ENCODE assay signal across 27 cellular contexts in the genomic region with DNA sequence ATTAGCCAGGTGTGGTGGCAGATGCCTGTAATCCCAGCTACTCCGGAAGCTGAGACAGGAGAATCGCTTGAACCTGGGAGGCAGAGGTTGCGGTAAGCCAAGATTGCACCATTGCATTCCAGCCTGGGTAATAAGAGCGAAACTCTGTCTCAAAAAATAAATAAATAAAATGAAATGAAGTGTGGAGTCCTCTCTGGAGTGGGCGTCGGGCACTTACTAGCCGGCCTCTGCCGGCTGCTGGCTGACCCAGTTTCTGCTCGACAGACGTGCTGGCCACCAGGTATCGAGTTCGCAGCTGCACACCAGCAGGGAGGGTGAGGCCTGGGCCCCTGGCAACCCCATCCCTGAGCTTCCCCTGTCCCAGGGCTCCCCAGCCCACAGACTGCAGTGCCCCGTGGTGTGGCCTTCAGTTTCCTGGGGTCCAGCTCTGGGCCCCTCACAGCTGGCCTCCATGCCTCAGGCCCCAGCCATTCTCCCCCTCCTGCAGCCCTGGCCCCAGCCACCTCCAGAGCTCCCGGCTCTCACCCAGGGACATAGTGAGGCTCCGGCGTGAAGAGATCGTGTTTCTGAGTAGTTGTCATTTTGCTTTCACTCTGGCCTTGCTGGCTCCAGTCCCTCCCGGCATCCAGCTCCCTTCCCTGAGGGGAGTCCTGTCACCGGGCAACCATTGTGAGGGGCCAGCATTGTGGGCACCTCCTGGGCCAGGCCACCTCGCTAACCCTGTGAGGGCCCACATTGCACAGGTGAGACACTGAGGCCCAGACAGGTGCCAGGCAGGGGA. TPM values are rescaled to one million over a fixed set of nuclear protein-coding genes. Genes with fewer than 3 reads are reported as not detected.
DNase-seq lines count a peak whose midpoint lies in the region; ATAC-seq, FAIRE-seq and TF ChIP-seq lines count a peak whose summit lies in the region.
"Had no signal": no experiment of that assay in that cellular context is flagged by ENCODE, and none has a peak within 500 bp of the region (broad histone marks: within the 10 kb centered on the region; RNA-seq: fewer than 3 reads in every experiment).

No MANE protein-coding gene starts in this region.

- no peaks in the 10 kb centered on the region for H3K9me3 Mint-ChIP-seq in activated T-cell treated with anti-CD3 and anti-CD28 coated beads, Interleukin-2, amount 50 U/mL, for 24 hours
- H3K9me3 Mint-ChIP-seq: activated CD4-positive, alpha-beta T cell treated with anti-CD3 and anti-CD28 coated beads, Interleukin-2, amount 10 ng/mL, durations not matched to agents 7 days and 5 days; activated naive CD8-positive, alpha-beta T cell treated with anti-CD3 and anti-CD28 coated beads, Interleukin-2, amount 10 ng/mL, durations not matched to agents 7 days and 5 days; activated T-helper 2 cell treated with anti-CD3 and anti-CD28 coated beads, Interferon-gamma antibody, Interleukin-2, Interleukin-4, amounts not matched to agents 10 μg/mL and 5 μg/mL and 100 μg/mL, durations not matched to agents 14 hours and 24 hours and 36 hours; effector memory CD8-positive, alpha-beta T cell had no signal

- H3K4me3 Mint-ChIP-seq in activated T-cell treated with anti-CD3 and anti-CD28 coated beads, Interleukin-2, amount 50 U/mL, for 24 hours: no peak overlapping the region
- H3K4me3 Mint-ChIP-seq: activated CD4-positive, alpha-beta T cell treated with anti-CD3 and anti-CD28 coated beads, Interleukin-2, amount 10 ng/mL, durations not matched to agents 7 days and 5 days; activated naive CD8-positive, alpha-beta T cell treated with anti-CD3 and anti-CD28 coated beads, Interleukin-2, amount 10 ng/mL, durations not matched to agents 7 days and 5 days; effector memory CD8-positive, alpha-beta T cell had no signal

- no peak for TF ChIP-seq EP300 in HepG2 (IDR thresholded peaks at IDR 0.05; ENCODE audit: low read depth in 2 of 2, low read length in 2 of 2)
- no peak for TF ChIP-seq EP300 in HepG2 (CRISPR knock-in tag; IDR thresholded peaks at IDR 0.05; ENCODE audit: borderline replicate concordance)

- TF ChIP-seq POLR2A in HepG2 (IDR thresholded peaks at IDR 0.05; ENCODE audit: insufficient read depth in 1 of 2, low read depth in 2 of 2, low read length in 2 of 2): no peak

- H3K36me3 Mint-ChIP-seq in activated T-cell treated with anti-CD3 and anti-CD28 coated beads, Interleukin-2, amount 50 U/mL, for 24 hours (ENCODE audit: low read depth): peaks cover 21% of the 10 kb centered on the region

- peaks cover 16% of the 10 kb centered on the region for H3K79me2 ChIP-seq in HepG2 (ENCODE audit: insufficient read depth, low read length)

- no peak for TF ChIP-seq RAD21 in HepG2 (CRISPR knock-in tag; IDR thresholded peaks at IDR 0.05)

- peaks cover 19% of the 10 kb centered on the region for H4K20me1 ChIP-seq in HepG2 (ENCODE audit: insufficient read depth, low read length)

- WGBS in HepG2 (ENCODE audit: low lambda C conversion rate): 5% methylated on average over 15 of the region's 20 CpGs

- no peak overlapping the region for H2AFZ ChIP-seq in HepG2 (ENCODE audit: low read length)

- TF ChIP-seq CTCF in HepG2 (CRISPR knock-in tag; IDR thresholded peaks at IDR 0.05): no peak
- TF ChIP-seq CTCF in upper lobe of right lung (IDR thresholded peaks at IDR 0.05): no peak

- H3K36me3 ChIP-seq in HepG2 (replicated peaks in 1 of 2; ENCODE audit: control insufficient read depth in 1 of 2, insufficient read depth in 2 of 2, low read length in 2 of 2) (peaks cover 4 to 13% of the 10 kb centered on the region in 2 experiments; a peak in 4 of 5 replicates), upper lobe of right lung (peaks cover 17% of the 10 kb centered on the region)
- H3K36me3 ChIP-seq: uterus had no signal

- no TSS peak for BruUV-seq in HepG2 (replicated peaks; lab: Mats Ljungman, UMichigan)

- H3K27me3 ChIP-seq in HepG2 (ENCODE audit: control insufficient read depth in 1 of 2, insufficient read depth in 2 of 2, low read length in 2 of 2) (peaks cover 2 to 9% of the 10 kb centered on the region in 2 experiments; a peak in 2 of 5 replicates), upper lobe of right lung (no peaks in the 10 kb centered on the region)
- H3K27me3 ChIP-seq: body of pancreas, uterus had no signal

- H3K4me3 ChIP-seq in HepG2 (replicated peaks in 1 of 3; ENCODE audit: insufficient read depth in 1 of 3, low read depth in 2 of 3, low read length in 3 of 3) (peak overlapping the region; percentile 7 to 64 (median 18); a peak in 2 of 6 replicates), upper lobe of right lung (no peak overlapping the region)
- H3K4me3 ChIP-seq: A549, body of pancreas, GM12878, uterus had no signal

- intact Hi-C loops in HepG2 (cut with micrococcal nuclease; ENCODE audit: unreplicated experiment) (no loop called here), upper lobe of right lung (cut with DNase I) (no loop called here), sciatic nerve (cut with DNase I) (no loop called here)

- in situ Hi-C loops in HepG2 (cut with HindIII; ENCODE audit: extremely low pct_ligation_motif_present, low pct_unique_long_range_greater_than_20kb): no loop called here

- peak overlapping the region; percentile 7; the same call in 1 of the 2 replicates for H3K9ac ChIP-seq in HepG2 (ENCODE audit: insufficient read depth, low read depth, low read length)

- CTCF ChIA-PET in HepG2 (lab: Yijun Ruan, JAX; ENCODE audit: low intra/inter-chr PET ratio, low total read pairs): interaction anchor here (1.1 kb wide), 1 partner anchor 11 kb away, joined by 3 read pairs; no protein-coding TSS in a partner anchor

- no peak overlapping the region for H3K27ac ChIP-seq in HepG2 (ENCODE audit: extremely low read length, insufficient read depth, low read length)
- peak overlapping the region; percentile 63 for H3K27ac ChIP-seq in upper lobe of right lung
- H3K27ac ChIP-seq: A549, body of pancreas, HL-60, uterus had no signal

- peaks cover 14% of the 10 kb centered on the region for H3K4me1 Mint-ChIP-seq in activated T-cell treated with anti-CD3 and anti-CD28 coated beads, Interleukin-2, amount 50 U/mL, for 24 hours (ENCODE audit: low read depth)

- FAIRE-seq in HepG2 (lab: Jason Lieb, UNC): no peak
- FAIRE-seq: A549, GM12878 had no signal

- no peak for DNase-seq in activated T-cell treated with anti-CD3 and anti-CD28 coated beads, Interleukin-2, amount 50 U/mL, for 24 hours
- no peak for DNase-seq in activated T-cell treated with anti-CD3 and anti-CD28 coated beads, Interleukin-2, amount 50 U/mL, for 48 hours
- peak; percentile 31 for DNase-seq in NCI-H2196 treated with DMSO at 0.1 percent for 48 hours (lab: John Stamatoyannopoulos, UW; ENCODE audit: unreplicated experiment)
- no peak for DNase-seq in HepG2 (ENCODE audit: low spot score)
- DNase-seq in upper lobe of right lung: peak; percentile 86
- DNase-seq in sciatic nerve (ENCODE audit: low spot score): no peak
- DNase-seq in NCI-H82 (lab: John Stamatoyannopoulos, UW): no peak
- DNase-seq: activated CD4-positive, alpha-beta T cell treated with anti-CD3 and anti-CD28 coated beads, Interleukin-2, amount 10 ng/mL, durations not matched to agents 7 days and 5 days; activated naive CD8-positive, alpha-beta T cell treated with anti-CD3 and anti-CD28 coated beads, Interleukin-2, amount 10 ng/mL, durations not matched to agents 7 days and 5 days; body of pancreas; C1 segment of cervical spinal cord; effector memory CD8-positive, alpha-beta T cell; glutamatergic neuron; GOT3; left ventricle myocardium superior; NCI-H2029; NCI-H69; uterus had no signal

- ATAC-seq in HepG2 (peak; percentile 2; the same call in 2 of the 3 replicates), upper lobe of right lung (peak; percentile 73), sciatic nerve (no peak), GM21529 (IDR thresholded peaks at IDR 0.05; ENCODE audit: unreplicated experiment) (no peak)
- ATAC-seq: A549; body of pancreas; effector memory CD8-positive, alpha-beta T cell; GM12878; left ventricle myocardium superior had no signal

- no peaks in the 10 kb centered on the region for H3K27me3 Mint-ChIP-seq in activated T-cell treated with anti-CD3 and anti-CD28 coated beads, Interleukin-2, amount 50 U/mL, for 24 hours
- H3K27me3 Mint-ChIP-seq: activated CD4-positive, alpha-beta T cell treated with anti-CD3 and anti-CD28 coated beads, Interleukin-2, amount 10 ng/mL, durations not matched to agents 7 days and 5 days; activated naive CD8-positive, alpha-beta T cell treated with anti-CD3 and anti-CD28 coated beads, Interleukin-2, amount 10 ng/mL, durations not matched to agents 7 days and 5 days; effector memory CD8-positive, alpha-beta T cell had no signal

- peak overlapping the region; percentile 87 for H3K4me2 ChIP-seq in HepG2 (ENCODE audit: low read depth, low read length)
- H3K4me2 ChIP-seq: A549 had no signal

- peak overlapping the region; percentile 33 for H3K27ac Mint-ChIP-seq in activated T-cell treated with anti-CD3 and anti-CD28 coated beads, Interleukin-2, amount 50 U/mL, for 24 hours
- H3K27ac Mint-ChIP-seq: activated CD4-positive, alpha-beta T cell treated with anti-CD3 and anti-CD28 coated beads, Interleukin-2, amount 10 ng/mL, durations not matched to agents 7 days and 5 days; activated naive CD8-positive, alpha-beta T cell treated with anti-CD3 and anti-CD28 coated beads, Interleukin-2, amount 10 ng/mL, durations not matched to agents 7 days and 5 days; activated T-helper 2 cell treated with anti-CD3 and anti-CD28 coated beads, Interferon-gamma antibody, Interleukin-2, Interleukin-4, amounts not matched to agents 10 μg/mL and 5 μg/mL and 100 μg/mL, durations not matched to agents 14 hours and 24 hours and 36 hours; effector memory CD8-positive, alpha-beta T cell had no signal

- POLR2A ChIA-PET in HepG2 (lab: Yijun Ruan, JAX): interaction anchor here (0.5 to 1.3 kb wide), 4 partner anchors 30 to 96 kb away, joined by 3 to 8 read pairs (median 4); a partner anchor contains a TSS

- H3K4me1 ChIP-seq in HepG2 (ENCODE audit: insufficient read depth, low read length) (peaks cover 86% of the 10 kb centered on the region), upper lobe of right lung (peaks cover 24% of the 10 kb centered on the region)

- H3K9me3 ChIP-seq in HepG2 (ENCODE audit: low read length): no peaks in the 10 kb centered on the region
- no peaks in the 10 kb centered on the region for H3K9me3 ChIP-seq in upper lobe of right lung
- H3K9me3 ChIP-seq: A549, body of pancreas, uterus had no signal

RNA-seq across cellular contexts. Expression of a gene that starts 3.8 kb away (rescaled TPM):
- not detected in 2 replicates for total RNA-seq in HepG2 (2016; rRNA removed; fragmentation: Illumina TruSeq; extraction: Trizol)
- total RNA-seq in HepG2 (2016; cell fraction: cytosol; rRNA removed; fragmentation: Illumina TruSeq; extraction: Trizol; ENCODE audit: low read depth): not detected in 2 replicates
- not detected in 2 replicates for total RNA-seq in HepG2 (2016; cell fraction: insoluble cytoplasmic fraction; rRNA removed; fragmentation: Illumina TruSeq; extraction: Trizol)
- total RNA-seq in HepG2 (2016; cell fraction: membrane; rRNA removed; fragmentation: Illumina TruSeq; extraction: Trizol): not detected in 2 replicates
- not detected in 2 replicates for total RNA-seq in HepG2 (2016; cell fraction: nucleus; rRNA removed; fragmentation: Illumina TruSeq; extraction: Trizol)
- polyA plus RNA-seq in HepG2 (2011; rRNA removed): not detected in 2 replicates
- not detected in 2 replicates for polyA plus RNA-seq in HepG2 (2011; cell fraction: cytosol; rRNA removed)
- 0.45 and 0.50 TPM in 2 replicates for polyA plus RNA-seq in HepG2 (2011; cell fraction: nucleus; rRNA removed)
- polyA plus RNA-seq in HepG2 (2012): 0.27 and 0.35 TPM in 2 replicates
- not detected in 2 replicates for polyA plus RNA-seq in HepG2 (2016; cell fraction: cytosol; fragmentation: Illumina TruSeq; extraction: Trizol; ENCODE audit: low read depth)
- polyA plus RNA-seq in HepG2 (2016; cell fraction: insoluble cytoplasmic fraction; fragmentation: Illumina TruSeq; extraction: Trizol; ENCODE audit: low read depth): not detected in 2 replicates
- polyA plus RNA-seq in HepG2 (2016; cell fraction: membrane; fragmentation: Illumina TruSeq; extraction: Trizol; ENCODE audit: low read depth): not detected in 2 replicates
- not detected in 2 replicates for polyA plus RNA-seq in HepG2 (2016; cell fraction: nucleus; fragmentation: Illumina TruSeq; extraction: Trizol; ENCODE audit: insufficient read depth, low read depth)
- 0.23 TPM in 1 of 2 replicates, not detected in the other for polyA minus RNA-seq in HepG2 (2011; rRNA and poly(A)+ RNA removed; ENCODE audit: low replicate concordance)
- not detected in 2 replicates for polyA minus RNA-seq in HepG2 (2011; cell fraction: cytosol; rRNA and poly(A)+ RNA removed)
- polyA minus RNA-seq in HepG2 (2011; cell fraction: nucleus; rRNA and poly(A)+ RNA removed): not detected in 2 replicates
- not detected for total RNA-seq in upper lobe of right lung
- total RNA-seq in sciatic nerve: not detected
- total RNA-seq: activated CD4-positive, alpha-beta T cell treated with anti-CD3 and anti-CD28 coated beads, Interleukin-2, amount 10 ng/mL, durations not matched to agents 7 days and 5 days; activated naive CD8-positive, alpha-beta T cell treated with anti-CD3 and anti-CD28 coated beads, Interleukin-2, amount 10 ng/mL, durations not matched to agents 7 days and 5 days; body of pancreas; chondrocyte; GM12878; mucosa of gallbladder; pulmonary artery endothelial cell; uterus had no signal
- polyA plus RNA-seq: A549, GM12878 had no signal

RNA-seq across cellular contexts. Expression of a gene that starts 6.2 kb away (rescaled TPM):
- total RNA-seq in HepG2 (2016; rRNA removed; fragmentation: Illumina TruSeq; extraction: Trizol) (412 and 481 TPM in 2 replicates), upper lobe of right lung (191 TPM), sciatic nerve (108 TPM)
- 96.3 and 106 TPM in 2 replicates for total RNA-seq in HepG2 (2016; cell fraction: cytosol; rRNA removed; fragmentation: Illumina TruSeq; extraction: Trizol; ENCODE audit: low read depth)
- 424 and 467 TPM in 2 replicates for total RNA-seq in HepG2 (2016; cell fraction: insoluble cytoplasmic fraction; rRNA removed; fragmentation: Illumina TruSeq; extraction: Trizol)
- total RNA-seq in HepG2 (2016; cell fraction: membrane; rRNA removed; fragmentation: Illumina TruSeq; extraction: Trizol): 128 TPM in 2 replicates
- 195 and 203 TPM in 2 replicates for total RNA-seq in HepG2 (2016; cell fraction: nucleus; rRNA removed; fragmentation: Illumina TruSeq; extraction: Trizol)
- 182 and 243 TPM in 2 replicates for polyA plus RNA-seq in HepG2 (2011; rRNA removed)
- polyA plus RNA-seq in HepG2 (2011; cell fraction: cytosol; rRNA removed): 251 and 293 TPM in 2 replicates
- 210 and 235 TPM in 2 replicates for polyA plus RNA-seq in HepG2 (2011; cell fraction: nucleus; rRNA removed)
- polyA plus RNA-seq in HepG2 (2012): 190 and 205 TPM in 2 replicates
- polyA plus RNA-seq in HepG2 (2016; cell fraction: cytosol; fragmentation: Illumina TruSeq; extraction: Trizol; ENCODE audit: low read depth): 115 and 121 TPM in 2 replicates
- polyA plus RNA-seq in HepG2 (2016; cell fraction: insoluble cytoplasmic fraction; fragmentation: Illumina TruSeq; extraction: Trizol; ENCODE audit: low read depth): 587 and 625 TPM in 2 replicates
- 115 and 122 TPM in 2 replicates for polyA plus RNA-seq in HepG2 (2016; cell fraction: membrane; fragmentation: Illumina TruSeq; extraction: Trizol; ENCODE audit: low read depth)
- polyA plus RNA-seq in HepG2 (2016; cell fraction: nucleus; fragmentation: Illumina TruSeq; extraction: Trizol; ENCODE audit: insufficient read depth, low read depth): 355 and 369 TPM in 2 replicates
- 270 and 721 TPM in 2 replicates for polyA minus RNA-seq in HepG2 (2011; rRNA and poly(A)+ RNA removed; ENCODE audit: low replicate concordance)
- 140 and 144 TPM in 2 replicates for polyA minus RNA-seq in HepG2 (2011; cell fraction: cytosol; rRNA and poly(A)+ RNA removed)
- 74.6 and 75.6 TPM in 2 replicates for polyA minus RNA-seq in HepG2 (2011; cell fraction: nucleus; rRNA and poly(A)+ RNA removed)

RNA-seq across cellular contexts. Expression of a gene that starts 7.8 kb away (rescaled TPM):
- 38.7 and 45.8 TPM in 2 replicates for total RNA-seq in HepG2 (2016; rRNA removed; fragmentation: Illumina TruSeq; extraction: Trizol)
- 11.1 and 13.7 TPM in 2 replicates for total RNA-seq in HepG2 (2016; cell fraction: cytosol; rRNA removed; fragmentation: Illumina TruSeq; extraction: Trizol; ENCODE audit: low read depth)
- total RNA-seq in HepG2 (2016; cell fraction: insoluble cytoplasmic fraction; rRNA removed; fragmentation: Illumina TruSeq; extraction: Trizol): 33.9 and 46.1 TPM in 2 replicates
- total RNA-seq in HepG2 (2016; cell fraction: membrane; rRNA removed; fragmentation: Illumina TruSeq; extraction: Trizol): 31.9 and 34.1 TPM in 2 replicates
- 19.5 and 22.8 TPM in 2 replicates for total RNA-seq in HepG2 (2016; cell fraction: nucleus; rRNA removed; fragmentation: Illumina TruSeq; extraction: Trizol)
- 26.5 and 38.0 TPM in 2 replicates for polyA plus RNA-seq in HepG2 (2011; rRNA removed)
- polyA plus RNA-seq in HepG2 (2011; cell fraction: cytosol; rRNA removed): 31.2 and 47.6 TPM in 2 replicates
- 58.0 and 66.2 TPM in 2 replicates for polyA plus RNA-seq in HepG2 (2011; cell fraction: nucleus; rRNA removed)
- polyA plus RNA-seq in HepG2 (2012): 37.0 and 38.0 TPM in 2 replicates
- polyA plus RNA-seq in HepG2 (2016; cell fraction: cytosol; fragmentation: Illumina TruSeq; extraction: Trizol; ENCODE audit: low read depth): 13.2 and 13.7 TPM in 2 replicates
- 38.8 and 48.5 TPM in 2 replicates for polyA plus RNA-seq in HepG2 (2016; cell fraction: insoluble cytoplasmic fraction; fragmentation: Illumina TruSeq; extraction: Trizol; ENCODE audit: low read depth)
- polyA plus RNA-seq in HepG2 (2016; cell fraction: membrane; fragmentation: Illumina TruSeq; extraction: Trizol; ENCODE audit: low read depth): 24.3 and 28.9 TPM in 2 replicates
- polyA plus RNA-seq in HepG2 (2016; cell fraction: nucleus; fragmentation: Illumina TruSeq; extraction: Trizol; ENCODE audit: insufficient read depth, low read depth): 40.4 and 45.0 TPM in 2 replicates
- polyA minus RNA-seq in HepG2 (2011; rRNA and poly(A)+ RNA removed; ENCODE audit: low replicate concordance): 63.2 and 70.3 TPM in 2 replicates
- polyA minus RNA-seq in HepG2 (2011; cell fraction: cytosol; rRNA and poly(A)+ RNA removed): 28.7 and 31.0 TPM in 2 replicates
- polyA minus RNA-seq in HepG2 (2011; cell fraction: nucleus; rRNA and poly(A)+ RNA removed): 10.3 and 11.6 TPM in 2 replicates
- 47.2 TPM for total RNA-seq in upper lobe of right lung
- 38.9 TPM for total RNA-seq in sciatic nerve

RNA-seq across cellular contexts. Expression of a gene that starts 16.6 kb away (rescaled TPM):
- 0.38 and 1.0 TPM in 2 replicates for total RNA-seq in HepG2 (2016; rRNA removed; fragmentation: Illumina TruSeq; extraction: Trizol)
- 0.97 and 1.3 TPM in 2 replicates for total RNA-seq in HepG2 (2016; cell fraction: cytosol; rRNA removed; fragmentation: Illumina TruSeq; extraction: Trizol; ENCODE audit: low read depth)
- total RNA-seq in HepG2 (2016; cell fraction: insoluble cytoplasmic fraction; rRNA removed; fragmentation: Illumina TruSeq; extraction: Trizol): 0.51 and 0.97 TPM in 2 replicates
- 0.74 and 0.76 TPM in 2 replicates for total RNA-seq in HepG2 (2016; cell fraction: membrane; rRNA removed; fragmentation: Illumina TruSeq; extraction: Trizol)
- total RNA-seq in HepG2 (2016; cell fraction: nucleus; rRNA removed; fragmentation: Illumina TruSeq; extraction: Trizol): 0.60 and 0.81 TPM in 2 replicates
- 0.07 and 0.20 TPM in 2 replicates for polyA plus RNA-seq in HepG2 (2011; rRNA removed)
- polyA plus RNA-seq in HepG2 (2011; cell fraction: cytosol; rRNA removed): 0.09 and 0.16 TPM in 2 replicates
- polyA plus RNA-seq in HepG2 (2011; cell fraction: nucleus; rRNA removed): 0.33 and 0.50 TPM in 2 replicates
- polyA plus RNA-seq in HepG2 (2012): 0.21 and 0.60 TPM in 2 replicates
- polyA plus RNA-seq in HepG2 (2016; cell fraction: cytosol; fragmentation: Illumina TruSeq; extraction: Trizol; ENCODE audit: low read depth): 0.59 and 0.93 TPM in 2 replicates
- polyA plus RNA-seq in HepG2 (2016; cell fraction: insoluble cytoplasmic fraction; fragmentation: Illumina TruSeq; extraction: Trizol; ENCODE audit: low read depth): 0.58 and 0.62 TPM in 2 replicates
- 0.52 and 0.70 TPM in 2 replicates for polyA plus RNA-seq in HepG2 (2016; cell fraction: membrane; fragmentation: Illumina TruSeq; extraction: Trizol; ENCODE audit: low read depth)
- polyA plus RNA-seq in HepG2 (2016; cell fraction: nucleus; fragmentation: Illumina TruSeq; extraction: Trizol; ENCODE audit: insufficient read depth, low read depth): 1.2 and 1.8 TPM in 2 replicates
- 0.12 and 0.20 TPM in 2 replicates for polyA minus RNA-seq in HepG2 (2011; rRNA and poly(A)+ RNA removed; ENCODE audit: low replicate concordance)
- polyA minus RNA-seq in HepG2 (2011; cell fraction: cytosol; rRNA and poly(A)+ RNA removed): not detected in 2 replicates
- polyA minus RNA-seq in HepG2 (2011; cell fraction: nucleus; rRNA and poly(A)+ RNA removed): not detected in 2 replicates
- 0.23 TPM for total RNA-seq in upper lobe of right lung
- total RNA-seq in sciatic nerve: not detected
- total RNA-seq: activated CD4-positive, alpha-beta T cell treated with anti-CD3 and anti-CD28 coated beads, Interleukin-2, amount 10 ng/mL, durations not matched to agents 7 days and 5 days; activated naive CD8-positive, alpha-beta T cell treated with anti-CD3 and anti-CD28 coated beads, Interleukin-2, amount 10 ng/mL, durations not matched to agents 7 days and 5 days; activated T-helper 2 cell treated with anti-CD3 and anti-CD28 coated beads, Interferon-gamma antibody, Interleukin-2, Interleukin-4, amounts not matched to agents 10 μg/mL and 5 μg/mL and 100 μg/mL, durations not matched to agents 14 hours and 24 hours and 36 hours; chondrocyte; GM12878; left ventricle myocardium superior; pulmonary artery endothelial cell; T-helper 1 cell treated with Interleukin-12 subunit alpha and Interleukin-12 subunit beta and Interleukin-4 antibody, amounts not matched to agents 30 ng/mL and 1 ng/mL, for 36 hours had no signal
- polyA plus RNA-seq: GM12878 had no signal

RNA-seq across cellular contexts. Expression of a gene that starts 20.0 kb away (rescaled TPM):
- 0.09 and 0.10 TPM in 2 replicates for total RNA-seq in HepG2 (2016; rRNA removed; fragmentation: Illumina TruSeq; extraction: Trizol)
- total RNA-seq in HepG2 (2016; cell fraction: cytosol; rRNA removed; fragmentation: Illumina TruSeq; extraction: Trizol; ENCODE audit: low read depth): not detected in 2 replicates
- not detected in 2 replicates for total RNA-seq in HepG2 (2016; cell fraction: insoluble cytoplasmic fraction; rRNA removed; fragmentation: Illumina TruSeq; extraction: Trizol)
- total RNA-seq in HepG2 (2016; cell fraction: membrane; rRNA removed; fragmentation: Illumina TruSeq; extraction: Trizol): 0.12 TPM in 1 of 2 replicates, not detected in the other
- not detected in 2 replicates for total RNA-seq in HepG2 (2016; cell fraction: nucleus; rRNA removed; fragmentation: Illumina TruSeq; extraction: Trizol)
- polyA plus RNA-seq in HepG2 (2011; rRNA removed): not detected in 2 replicates
- 0.03 and 0.04 TPM in 2 replicates for polyA plus RNA-seq in HepG2 (2011; cell fraction: cytosol; rRNA removed)
- 0.07 and 0.11 TPM in 2 replicates for polyA plus RNA-seq in HepG2 (2011; cell fraction: nucleus; rRNA removed)
- polyA plus RNA-seq in HepG2 (2012): 0.33 and 0.51 TPM in 2 replicates
- polyA plus RNA-seq in HepG2 (2016; cell fraction: cytosol; fragmentation: Illumina TruSeq; extraction: Trizol; ENCODE audit: low read depth): not detected in 2 replicates
- 0.25 TPM in 1 of 2 replicates, not detected in the other for polyA plus RNA-seq in HepG2 (2016; cell fraction: insoluble cytoplasmic fraction; fragmentation: Illumina TruSeq; extraction: Trizol; ENCODE audit: low read depth)
- polyA plus RNA-seq in HepG2 (2016; cell fraction: membrane; fragmentation: Illumina TruSeq; extraction: Trizol; ENCODE audit: low read depth): not detected in 2 replicates
- polyA plus RNA-seq in HepG2 (2016; cell fraction: nucleus; fragmentation: Illumina TruSeq; extraction: Trizol; ENCODE audit: insufficient read depth, low read depth): 0.25 TPM in 1 of 2 replicates, not detected in the other
- polyA minus RNA-seq in HepG2 (2011; rRNA and poly(A)+ RNA removed; ENCODE audit: low replicate concordance): 0.10 and 0.44 TPM in 2 replicates
- not detected in 2 replicates for polyA minus RNA-seq in HepG2 (2011; cell fraction: cytosol; rRNA and poly(A)+ RNA removed)
- 0.26 TPM in 1 of 2 replicates, not detected in the other for polyA minus RNA-seq in HepG2 (2011; cell fraction: nucleus; rRNA and poly(A)+ RNA removed)
- 0.35 TPM for total RNA-seq in upper lobe of right lung
- total RNA-seq in sciatic nerve: not detected
- total RNA-seq: activated naive CD8-positive, alpha-beta T cell treated with anti-CD3 and anti-CD28 coated beads, Interleukin-2, amount 10 ng/mL, durations not matched to agents 7 days and 5 days; activated T-helper 2 cell treated with anti-CD3 and anti-CD28 coated beads, Interferon-gamma antibody, Interleukin-2, Interleukin-4, amounts not matched to agents 10 μg/mL and 5 μg/mL and 100 μg/mL, durations not matched to agents 14 hours and 24 hours and 36 hours; chondrocyte; GM12878; left ventricle myocardium superior; T-helper 1 cell treated with Interleukin-12 subunit alpha and Interleukin-12 subunit beta and Interleukin-4 antibody, amounts not matched to agents 30 ng/mL and 1 ng/mL, for 36 hours had no signal
- polyA plus RNA-seq: GM12878 had no signal

Comparison
In these comparisons a context has a peak if more than half of its experiments do, and no peak if none do; other contexts are left out.
1. DNase-seq: peak in NCI-H2196 treated with DMSO at 0.1 percent for 48 hours (single experiment) and upper lobe of right lung (single experiment); none in activated T-cell treated with anti-CD3 and anti-CD28 coated beads, Interleukin-2, amount 50 U/mL, for 24 hours (single experiment), activated T-cell treated with anti-CD3 and anti-CD28 coated beads, Interleukin-2, amount 50 U/mL, for 48 hours (0 of 2), HepG2 (single experiment), sciatic nerve (single experiment) and NCI-H82 (single experiment).
2. ATAC-seq: peak in HepG2 (single experiment) and upper lobe of right lung (single experiment); none in sciatic nerve (single experiment) and GM21529 (single experiment).